In genomic region chr20:58209652-58210397, GRCh38 we compare ENCODE assay signal across 1 cellular context.
A peak's percentile ranks its signal among the peaks of the same experiment; 100 is the strongest.
TF ChIP-seq lines count a peak whose summit lies in the region.

No MANE protein-coding gene starts in this region.

TF ChIP-seq in K562, 482 proteins besides CTCF, POLR2A, EP300 and RAD21 (continued from another document and continues in another):
- TF ChIP-seq ZBTB40 (IDR thresholded peaks at IDR 0.05): no peak
- no peak for TF ChIP-seq ZBTB40 (CRISPR knock-in tag; IDR thresholded peaks at IDR 0.05)
- TF ChIP-seq NCOR1 (IDR thresholded peaks at IDR 0.05): peak; percentile 14; the same call in 1 of the 2 replicates
- TF ChIP-seq SMAD3 (CRISPR knock-in tag; conservative IDR thresholded peaks at IDR 0.05): no peak
- peak; percentile 95 for TF ChIP-seq ZZZ3 (IDR thresholded peaks at IDR 0.05)
- no peak for TF ChIP-seq RBM34 (IDR thresholded peaks at IDR 0.05; ENCODE audit: borderline replicate concordance, insufficient read depth, low read length)
- TF ChIP-seq ZNF316 (IDR thresholded peaks at IDR 0.05): no peak
- no peak for TF ChIP-seq ZNF197 (CRISPR knock-in tag; IDR thresholded peaks at IDR 0.05; ENCODE audit: low read depth)
- no peak for TF ChIP-seq ZC3H8 (IDR thresholded peaks at IDR 0.05)
- no peak for TF ChIP-seq CHD7 (IDR thresholded peaks at IDR 0.05; ENCODE audit: low read depth, low read length)
- no peak for TF ChIP-seq ZNF175 (CRISPR knock-in tag; IDR thresholded peaks at IDR 0.05; ENCODE audit: low read depth)
- TF ChIP-seq POLR2B (IDR thresholded peaks at IDR 0.05; ENCODE audit: low read depth, partially characterized antibody): no peak
- TF ChIP-seq PHF21A (IDR thresholded peaks at IDR 0.05; ENCODE audit: borderline replicate concordance, low read depth): peak; percentile 55
- TF ChIP-seq ZBTB11 (CRISPR knock-in tag; IDR thresholded peaks at IDR 0.05): no peak
- TF ChIP-seq ELF1 (tag; IDR thresholded peaks at IDR 0.05): no peak
- peak; percentile 44 for TF ChIP-seq TBP (optimal IDR thresholded peaks at IDR 0.05; ENCODE audit: low read depth, low read length)
- no peak for TF ChIP-seq ZNF668 (CRISPR knock-in tag; IDR thresholded peaks at IDR 0.05)
- no peak for TF ChIP-seq FOSL1 (tag; conservative IDR thresholded peaks at IDR 0.05)
- TF ChIP-seq MXI1 (IDR thresholded peaks at IDR 0.05; ENCODE audit: low read depth, low read length): no peak
- no peak for TF ChIP-seq GTF3C2 (IDR thresholded peaks at IDR 0.05; ENCODE audit: borderline replicate concordance, extremely low read depth, insufficient read length)
- TF ChIP-seq UBTF (IDR thresholded peaks at IDR 0.05; ENCODE audit: borderline replicate concordance in 1 of 2, low read depth in 2 of 2, low read length in 2 of 2): 0 out of 4 replicates have a peak, but pooled peaks of 1 of the 2 experiments have one; percentile 37
- no peak for TF ChIP-seq NCOA6 (IDR thresholded peaks at IDR 0.05)
- no peak for TF ChIP-seq C11orf30 (IDR thresholded peaks at IDR 0.05; ENCODE audit: low read depth)
- TF ChIP-seq ARID2 (IDR thresholded peaks at IDR 0.05): peak; percentile 85
